ENCODE assay signal across 20 cellular contexts in genomic region chr11:70296681-70297080, GRCh38. TPM values are rescaled to one million over a fixed set of nuclear protein-coding genes. Genes with fewer than 3 reads are reported as not detected.
A peak's percentile ranks its signal among the peaks of the same experiment; 100 is the strongest.
DNase-seq lines count a peak whose midpoint lies in the region; ATAC-seq, FAIRE-seq and TF ChIP-seq lines count a peak whose summit lies in the region.
"Had no signal": no experiment of that assay in that cellular context is flagged by ENCODE, and none has a peak within 500 bp of the region (broad histone marks: within the 10 kb centered on the region; RNA-seq: fewer than 3 reads in every experiment).

No MANE protein-coding gene starts in this region.

- no peak overlapping the region for H3K4me3 Mint-ChIP-seq in astrocyte (ENCODE audit: unreplicated experiment)
- no peak overlapping the region for H3K4me3 Mint-ChIP-seq in stimulated activated effector memory CD8-positive, alpha-beta T cell treated with anti-CD3 and anti-CD28 coated beads, Interleukin-12 subunit alpha, Interleukin-12 subunit beta, amount 100 ng/mL, for 72 hours
- H3K4me3 Mint-ChIP-seq in natural killer cell treated with Interleukin-12 subunit alpha and Interleukin-12 subunit beta and Interleukin-15 and Interleukin-18, amount 100 ng/mL, for 72 hours: no peak overlapping the region
- H3K4me3 Mint-ChIP-seq: CD4-positive, alpha-beta memory T cell had no signal

- in situ Hi-C loops in mammary epithelial cell (cut with MboI; ENCODE audit: low sequenced_read_pairs in 2 of 2): no loop called here

- CTCF ChIA-PET in mammary epithelial cell (lab: Charles Lee; ENCODE audit: low non-redundant PET): no interaction called here

- 88% methylated on average over 5 of the region's 7 CpGs for WGBS in mammary epithelial cell (ENCODE audit: low coverage, missing lambda C conversion rate)
- 86 to 89% methylated on average over 7 of the region's 7 CpGs for WGBS in tibial nerve, 2 donors

- no peak for TF ChIP-seq POLR2A in breast epithelium (IDR thresholded peaks at IDR 0.05)
- no peak for TF ChIP-seq POLR2A in tibial nerve (IDR thresholded peaks at IDR 0.05)

- no peak for TF ChIP-seq EP300 in tibial nerve (IDR thresholded peaks at IDR 0.05)

- peaks cover 24% of the 10 kb centered on the region for H3K4me1 Mint-ChIP-seq in astrocyte (ENCODE audit: low read depth, unreplicated experiment)
- H3K4me1 Mint-ChIP-seq in stimulated activated effector memory CD8-positive, alpha-beta T cell treated with anti-CD3 and anti-CD28 coated beads, Interleukin-12 subunit alpha, Interleukin-12 subunit beta, amount 100 ng/mL, for 72 hours: peaks cover 33% of the 10 kb centered on the region
- H3K4me1 Mint-ChIP-seq in natural killer cell treated with Interleukin-12 subunit alpha and Interleukin-12 subunit beta and Interleukin-15 and Interleukin-18, amount 100 ng/mL, for 72 hours (ENCODE audit: low read depth in 2 of 2): peaks cover 18 to 24% of the 10 kb centered on the region in 2 donors

- no peak overlapping the region for H3K27ac Mint-ChIP-seq in astrocyte (ENCODE audit: unreplicated experiment)
- peak overlapping the region; percentile 4 for H3K27ac Mint-ChIP-seq in stimulated activated effector memory CD8-positive, alpha-beta T cell treated with anti-CD3 and anti-CD28 coated beads, Interleukin-12 subunit alpha, Interleukin-12 subunit beta, amount 100 ng/mL, for 72 hours
- H3K27ac Mint-ChIP-seq in natural killer cell treated with Interleukin-12 subunit alpha and Interleukin-12 subunit beta and Interleukin-15 and Interleukin-18, amount 100 ng/mL, for 72 hours: no peak overlapping the region

- H3K36me3 ChIP-seq in mammary epithelial cell (ENCODE audit: insufficient read depth, low read length) (peaks cover 4% of the 10 kb centered on the region), breast epithelium (no peaks in the 10 kb centered on the region), astrocyte (ENCODE audit: insufficient read depth, low read length) (peaks cover 12% of the 10 kb centered on the region), keratinocyte (ENCODE audit: control insufficient read depth in 2 of 2, extremely low read depth in 1 of 2, insufficient read depth in 2 of 2, low read length in 2 of 2) (peaks cover 5 to 19% of the 10 kb centered on the region in 2 experiments), tibial nerve (peaks cover 0 to 41% (median 0%) of the 10 kb centered on the region in 3 donors)

- peaks cover 3% of the 10 kb centered on the region for H3K9me3 Mint-ChIP-seq in astrocyte (ENCODE audit: unreplicated experiment)
- H3K9me3 Mint-ChIP-seq in stimulated activated effector memory CD8-positive, alpha-beta T cell treated with anti-CD3 and anti-CD28 coated beads, Interleukin-12 subunit alpha, Interleukin-12 subunit beta, amount 100 ng/mL, for 72 hours: no peaks in the 10 kb centered on the region
- no peaks in the 10 kb centered on the region for H3K9me3 Mint-ChIP-seq in natural killer cell treated with Interleukin-12 subunit alpha and Interleukin-12 subunit beta and Interleukin-15 and Interleukin-18, amount 100 ng/mL, for 72 hours
- H3K9me3 Mint-ChIP-seq: CD4-positive, alpha-beta memory T cell had no signal

- H3K4me2 ChIP-seq in mammary epithelial cell (ENCODE audit: insufficient read depth, low read depth, low read length) (no peak overlapping the region), astrocyte (ENCODE audit: low read length) (peak overlapping the region; percentile 40), keratinocyte (ENCODE audit: control insufficient read depth, extremely low read depth, insufficient read depth, low read depth, low read length) (no peak overlapping the region)
- H3K4me2 ChIP-seq: BLaER1 treated with 17β-estradiol and CSF1 and Interleukin-3, amounts not matched to agents 10 nM and 100 nM had no signal

- no peak for ATAC-seq in stimulated activated effector memory CD8-positive, alpha-beta T cell treated with anti-CD3 and anti-CD28 coated beads, Interleukin-12 subunit alpha, Interleukin-12 subunit beta, amount 100 ng/mL, for 72 hours
- no peak for ATAC-seq in natural killer cell treated with Interleukin-12 subunit alpha and Interleukin-12 subunit beta and Interleukin-15 and Interleukin-18, amount 100 ng/mL, for 72 hours

- H3K27ac ChIP-seq in mammary epithelial cell (ENCODE audit: insufficient read depth, low read depth, low read length): peak overlapping the region; percentile 51
- H3K27ac ChIP-seq in breast epithelium: no peak overlapping the region
- peak overlapping the region; percentile 76 for H3K27ac ChIP-seq in astrocyte (ENCODE audit: low read depth, low read length)
- peak overlapping the region; percentile 36 for H3K27ac ChIP-seq in keratinocyte (ENCODE audit: control insufficient read depth, insufficient read depth, low read length)
- no peak overlapping the region for H3K27ac ChIP-seq in tibial nerve
- H3K27ac ChIP-seq: 22Rv1; BLaER1 treated with 17β-estradiol and CSF1 and Interleukin-3, amounts not matched to agents 10 nM and 100 nM; SJCRH30 had no signal

- no peaks in the 10 kb centered on the region for H3K27me3 Mint-ChIP-seq in astrocyte (ENCODE audit: low read depth, unreplicated experiment)
- H3K27me3 Mint-ChIP-seq in natural killer cell treated with Interleukin-12 subunit alpha and Interleukin-12 subunit beta and Interleukin-15 and Interleukin-18, amount 100 ng/mL, for 72 hours: no peaks in the 10 kb centered on the region
- H3K27me3 Mint-ChIP-seq: CD4-positive, alpha-beta memory T cell had no signal

- H3K9me3 ChIP-seq in mammary epithelial cell (replicated peaks; ENCODE audit: insufficient read depth, low read length) (no peaks in the 10 kb centered on the region), breast epithelium (no peaks in the 10 kb centered on the region), astrocyte (ENCODE audit: insufficient read depth, low read depth, low read length) (no peaks in the 10 kb centered on the region), keratinocyte (ENCODE audit: control insufficient read depth, low read depth, low read length) (no peaks in the 10 kb centered on the region), tibial nerve (no peaks in the 10 kb centered on the region)
- H3K9me3 ChIP-seq: SJCRH30 had no signal

- dilution Hi-C loops in mammary epithelial cell (cut with HindIII; ENCODE audit: low sequenced_read_pairs) (no loop called here), keratinocyte (cut with MboI; ENCODE audit: extremely low pct_ligation_motif_present, low sequenced_read_pairs) (no loop called here)

- peaks cover 67% of the 10 kb centered on the region for H3K79me2 ChIP-seq in mammary epithelial cell (ENCODE audit: insufficient read depth, low read length)
- peaks cover 52% of the 10 kb centered on the region for H3K79me2 ChIP-seq in astrocyte (ENCODE audit: insufficient read depth, low read length)
- peaks cover 50% of the 10 kb centered on the region for H3K79me2 ChIP-seq in keratinocyte (ENCODE audit: control insufficient read depth, insufficient read depth, low read length)

- H3K36me3 Mint-ChIP-seq in astrocyte (ENCODE audit: low read depth, unreplicated experiment): peaks cover 34% of the 10 kb centered on the region
- H3K36me3 Mint-ChIP-seq in stimulated activated effector memory CD8-positive, alpha-beta T cell treated with anti-CD3 and anti-CD28 coated beads, Interleukin-12 subunit alpha, Interleukin-12 subunit beta, amount 100 ng/mL, for 72 hours: peaks cover 39% of the 10 kb centered on the region
- H3K36me3 Mint-ChIP-seq in natural killer cell treated with Interleukin-12 subunit alpha and Interleukin-12 subunit beta and Interleukin-15 and Interleukin-18, amount 100 ng/mL, for 72 hours: no peaks in the 10 kb centered on the region

- TF ChIP-seq CTCF in mammary epithelial cell (conservative IDR thresholded peaks at IDR 0.05 in 1 of 2, IDR thresholded peaks at IDR 0.05 in 1 of 2; ENCODE audit: extremely low read depth in 1 of 2, insufficient read depth in 1 of 2, low read depth in 1 of 2, low read length in 2 of 2): no peak
- TF ChIP-seq CTCF in breast epithelium (IDR thresholded peaks at IDR 0.05): no peak
- no peak for TF ChIP-seq CTCF in astrocyte (IDR thresholded peaks at IDR 0.05; ENCODE audit: insufficient read depth, low read depth, low read length)
- TF ChIP-seq CTCF in keratinocyte (optimal IDR thresholded peaks at IDR 0.05 in 1 of 3, IDR thresholded peaks at IDR 0.05 in 1 of 3, conservative IDR thresholded peaks at IDR 0.05 in 1 of 3; ENCODE audit: extremely low read depth in 1 of 3, insufficient read depth in 2 of 3, low read length in 3 of 3): no peak
- TF ChIP-seq CTCF in tibial nerve (IDR thresholded peaks at IDR 0.05): no peak

- H3K4me3 ChIP-seq in mammary epithelial cell (replicated peaks in 1 of 3; ENCODE audit: insufficient read depth in 1 of 3, low read depth in 2 of 3, low read length in 3 of 3) (no peak overlapping the region), breast epithelium (no peak overlapping the region), astrocyte (ENCODE audit: insufficient read depth, low read depth, low read length) (no peak overlapping the region), keratinocyte (ENCODE audit: control insufficient read depth in 2 of 3, extremely low read depth in 1 of 3, insufficient read depth in 2 of 3, low read depth in 1 of 3, low read length in 3 of 3) (no peak overlapping the region), tibial nerve (no peak overlapping the region)
- H3K4me3 ChIP-seq: BLaER1 treated with 17β-estradiol and CSF1 and Interleukin-3, amounts not matched to agents 10 nM and 100 nM; SJCRH30 had no signal

- FAIRE-seq in astrocyte (lab: Jason Lieb, UNC) (no peak), keratinocyte (lab: Jason Lieb, UNC) (no peak)
- FAIRE-seq: H54, RCC 7860 had no signal

- intact Hi-C loops in mammary epithelial cell (cut with micrococcal nuclease): no loop called here
- intact Hi-C loops in breast epithelium (cut with DNase I; ENCODE audit: low total_unique reads): no loop called here

- H3K9ac ChIP-seq in mammary epithelial cell (ENCODE audit: insufficient read depth, low read length) (no peak overlapping the region), astrocyte (ENCODE audit: low read length) (peak overlapping the region; percentile 50), keratinocyte (ENCODE audit: control insufficient read depth, extremely low read depth, insufficient read depth, low read length) (no peak overlapping the region)
- H3K9ac ChIP-seq: BLaER1 treated with 17β-estradiol and CSF1 and Interleukin-3, amounts not matched to agents 10 nM and 100 nM had no signal

- H3K4me1 ChIP-seq in mammary epithelial cell (ENCODE audit: insufficient read depth, low read length): peaks cover 8% of the 10 kb centered on the region
- H3K4me1 ChIP-seq in breast epithelium: no peaks in the 10 kb centered on the region
- peaks cover 22% of the 10 kb centered on the region for H3K4me1 ChIP-seq in astrocyte (ENCODE audit: insufficient read depth, low read length)
- H3K4me1 ChIP-seq in keratinocyte (ENCODE audit: control insufficient read depth, extremely low read depth, insufficient read depth, low read length): no peaks in the 10 kb centered on the region
- peaks cover 0 to 9% (median 0%) of the 10 kb centered on the region in 4 donors for H3K4me1 ChIP-seq in tibial nerve
- H3K4me1 ChIP-seq: SJCRH30 had no signal

- H2AFZ ChIP-seq in mammary epithelial cell (ENCODE audit: low read depth, low read length) (no peak overlapping the region), astrocyte (ENCODE audit: low read depth, low read length) (no peak overlapping the region), keratinocyte (ENCODE audit: control insufficient read depth, low read length) (no peak overlapping the region)

- no peaks in the 10 kb centered on the region for H4K20me1 ChIP-seq in mammary epithelial cell (ENCODE audit: insufficient read depth, low read length)
- H4K20me1 ChIP-seq in astrocyte (ENCODE audit: insufficient read depth, low read length): peaks cover 43% of the 10 kb centered on the region
- peaks cover 4% of the 10 kb centered on the region for H4K20me1 ChIP-seq in keratinocyte (ENCODE audit: control insufficient read depth, extremely low read depth, insufficient read depth, low read length)

- no TSS peak for BruUV-seq in mammary epithelial cell (replicated peaks; lab: Mats Ljungman, UMichigan)

- no peak for DNase-seq in mammary epithelial cell
- no peak for DNase-seq in breast epithelium (ENCODE audit: low spot score in 2 of 2)
- peak; percentile 37 for DNase-seq in astrocyte (ENCODE audit: low read depth)
- DNase-seq in keratinocyte (ENCODE audit: low read depth, low spot score): no peak
- DNase-seq in stimulated activated effector memory CD8-positive, alpha-beta T cell treated with anti-CD3 and anti-CD28 coated beads, Interleukin-12 subunit alpha, Interleukin-12 subunit beta, amount 100 ng/mL, for 72 hours (ENCODE audit: low spot score in 2 of 2): no peak
- DNase-seq in middle frontal gyrus (ENCODE audit: extremely low spot score, low spot score): no peak
- DNase-seq in tibial nerve (ENCODE audit: low spot score in 2 of 2): no peak
- DNase-seq in natural killer cell treated with Interleukin-12 subunit alpha and Interleukin-12 subunit beta and Interleukin-15 and Interleukin-18, amount 100 ng/mL, for 72 hours (ENCODE audit: low spot score): no peak
- DNase-seq: CD4-positive, alpha-beta memory T cell; KG1; NCI-H1092; NCI-H1436 treated with DMSO at 0.1 percent for 48 hours; NCI-H1930; NCI-H2227 treated with DMSO at 0.1 percent for 48 hours; NCI-H510A; SJCRH30 had no signal

- peaks cover 2% of the 10 kb centered on the region for H3K9me1 ChIP-seq in keratinocyte (ENCODE audit: control insufficient read depth, extremely low read depth, insufficient read depth, low read length)

- H3K27me3 ChIP-seq in mammary epithelial cell (ENCODE audit: insufficient read depth, low read length): no peaks in the 10 kb centered on the region
- H3K27me3 ChIP-seq in breast epithelium: no peaks in the 10 kb centered on the region
- no peaks in the 10 kb centered on the region for H3K27me3 ChIP-seq in astrocyte (ENCODE audit: insufficient read depth, low read length)
- no peaks in the 10 kb centered on the region for H3K27me3 ChIP-seq in keratinocyte (ENCODE audit: control insufficient read depth, extremely low read depth, insufficient read depth, low read length)
- H3K27me3 ChIP-seq in tibial nerve: no peaks in the 10 kb centered on the region
- H3K27me3 ChIP-seq: BLaER1 treated with 17β-estradiol and CSF1 and Interleukin-3, amounts not matched to agents 10 nM and 100 nM; SJCRH30 had no signal

RNA-seq across cellular contexts. Expression of gene PPFIA1, which starts 26.2 kb away (rescaled TPM):
- total RNA-seq in mammary epithelial cell (10 to 100 TPM; 42.5 to 47.1 TPM), breast epithelium (10 to 100 TPM; 52.2 to 80.8 (median 78.0) TPM), astrocyte (48.0 and 54.7 TPM in 2 replicates), tibial nerve (10 to 100 TPM; 43.7 to 82.8 (median 69.3) TPM)
- polyA plus RNA-seq in mammary epithelial cell (42.4 TPM), keratinocyte (27.6 to 34.7 TPM (median 27.9 TPM) in 3 replicates)
- polyA minus RNA-seq in mammary epithelial cell (135 TPM), keratinocyte (45.3 to 78.4 TPM (median 67.7 TPM) in 3 replicates)
- 85.6 TPM for polyA plus RNA-seq in keratinocyte (2011; ENCODE audit: low read depth)
- 21.7 and 22.9 TPM in 2 replicates for polyA plus RNA-seq in keratinocyte (2011; cell fraction: cytosol; rRNA removed)
- polyA plus RNA-seq in keratinocyte (2011; cell fraction: nucleus; rRNA removed): 60.3 and 68.8 TPM in 2 replicates
- 18.9 and 22.5 TPM in 2 replicates for polyA plus RNA-seq in keratinocyte (2012; ENCODE audit: low replicate concordance)
- polyA minus RNA-seq in keratinocyte (2011; cell fraction: cytosol; rRNA and poly(A)+ RNA removed): 32.8 TPM
- 59.6 and 65.8 TPM in 2 replicates for polyA minus RNA-seq in keratinocyte (2011; cell fraction: nucleus; rRNA and poly(A)+ RNA removed)
- total RNA-seq in natural killer cell treated with Interleukin-12 subunit alpha and Interleukin-12 subunit beta and Interleukin-15 and Interleukin-18, amount 100 ng/mL, for 72 hours: 10 to 100 TPM; 43.4 to 60.0 TPM

Comparison
In these comparisons a context has a peak if more than half of its experiments do, and no peak if none do; other contexts are left out.
1. H3K27ac ChIP-seq: peak in mammary epithelial cell (single experiment), astrocyte (single experiment) and keratinocyte (single experiment); none in breast epithelium (0 of 2) and tibial nerve (0 of 4).